ENCODE assay signal across 8 cellular contexts in genomic region chr6:118776607-118777549, GRCh38.
A peak's percentile ranks its signal among the peaks of the same experiment; 100 is the strongest.
DNase-seq lines count a peak whose midpoint lies in the region; ATAC-seq, FAIRE-seq and TF ChIP-seq lines count a peak whose summit lies in the region.

No MANE protein-coding gene starts in this region.

- FAIRE-seq in colon (lab: Jason Lieb, UNC), result peak; percentile 41

- no peak overlapping the region for H3K4me3 ChIP-seq in right lobe of liver

- ATAC-seq in GM18861 (IDR thresholded peaks at IDR 0.05; ENCODE audit: unreplicated experiment) (peak; percentile 91), HG03175 (IDR thresholded peaks at IDR 0.05; ENCODE audit: unreplicated experiment) (peak; percentile 89), right lobe of liver (peak; percentile 91 to 98 (median 96))

- no peak overlapping the region for H3K27ac ChIP-seq in right lobe of liver

- no peaks in the 10 kb centered on the region for H3K9me3 ChIP-seq in right lobe of liver

- no peaks in the 10 kb centered on the region for H3K36me3 ChIP-seq in right lobe of liver

- no peaks in the 10 kb centered on the region for H3K4me1 ChIP-seq in right lobe of liver

- TF ChIP-seq CTCF in AG09319 (IDR thresholded peaks at IDR 0.05; ENCODE audit: low read depth, low read length) (peak; percentile 79), right lobe of liver (IDR thresholded peaks at IDR 0.05) (peak; percentile 75 to 81 (median 78))

- TF ChIP-seq POLR2A in right lobe of liver (IDR thresholded peaks at IDR 0.05), result no peak

- H3K27me3 ChIP-seq in right lobe of liver, result no peaks in the 10 kb centered on the region

- peak; percentile 52 for DNase-seq in AG09319 (ENCODE audit: extremely low read depth, low read depth)
- peak; percentile 73 for DNase-seq in NCI-H460 (ENCODE audit: extremely low read depth, low read depth)
- peak; percentile 50 for DNase-seq in activated CD4-positive, CD25-positive, alpha-beta regulatory T cell treated with anti-CD3 and anti-CD28 coated beads, Interleukin-2, amount 50 U/mL, for 72 hours
- DNase-seq in right lobe of liver, result peak in 2 of 3 donors; percentile 29 to 71
- DNase-seq in stimulated activated CD8-positive, alpha-beta memory T cell treated with anti-CD3 and anti-CD28 coated beads, Interleukin-2, amount 100 ng/mL, for 48 hours (ENCODE audit: low read depth in 2 of 2), result peak; percentile 28 to 37

- intact Hi-C loops in right lobe of liver (cut with DNase I), result no loop called here

- WGBS in right lobe of liver (ENCODE audit: insufficient coverage, low coverage, low lambda C conversion rate, missing lambda C conversion rate), result 35% methylated on average over 5 of the region's 5 CpGs
